17 cellular contexts compared by ENCODE assay signal in the genomic region with DNA sequence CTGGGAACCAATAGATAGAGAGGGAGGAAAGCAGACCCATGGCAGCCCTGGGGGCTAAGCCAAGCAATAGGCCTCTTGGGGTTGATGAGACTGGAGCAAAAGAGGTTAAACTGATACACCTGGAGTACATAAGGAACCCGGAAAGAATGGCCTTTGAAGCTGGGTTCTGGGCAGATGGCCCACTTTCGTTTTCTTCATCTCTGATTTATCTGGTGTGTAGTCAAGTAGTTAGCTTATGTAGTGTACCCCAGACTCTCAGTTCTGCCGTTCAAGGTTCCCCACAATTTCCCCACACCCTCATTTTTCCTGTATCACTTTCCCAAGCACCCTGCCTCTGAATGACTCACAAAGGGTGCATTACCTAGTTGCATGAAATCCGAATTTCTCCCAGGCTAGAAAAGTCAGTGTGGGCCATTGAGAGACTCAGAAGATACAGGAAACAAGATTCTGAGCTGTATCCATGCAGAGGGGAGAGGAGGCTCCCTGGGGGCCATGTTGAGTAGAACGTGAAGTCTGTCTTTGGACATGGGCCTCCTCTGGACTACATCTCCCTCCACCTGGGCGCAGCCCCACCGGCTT.
"Had no signal": no experiment of that assay in that cellular context is flagged by ENCODE, and none has a peak within 500 bp of the region (broad histone marks: within the 10 kb centered on the region; RNA-seq: fewer than 3 reads in every experiment).

No MANE protein-coding gene starts in this region.

- H3K4me3 ChIP-seq: lung, right atrium auricular region, smooth muscle cell, tibial nerve had no signal

- DNase-seq: activated CD4-positive, alpha-beta T cell treated with anti-CD3 and anti-CD28 coated beads, Interleukin-2, amount 50 U/mL, for 4 hours; activated CD4-positive, CD25-positive, alpha-beta regulatory T cell treated with anti-CD3 and anti-CD28 coated beads, Interleukin-2, amount 50 U/mL, for 72 hours; activated effector memory CD4-positive, alpha-beta T cell treated with anti-CD3 and anti-CD28 coated beads, Interleukin-2, amount 50 U/mL, for 16 hours; activated T-cell treated with anti-CD3 and anti-CD28 coated beads, Interleukin-2, amount 50 U/mL, for 4 hours; caudate nucleus; foreskin fibroblast; midbrain; stimulated activated CD4-positive, alpha-beta T cell treated with anti-CD3 and anti-CD28 coated beads, Interleukin-4, amount 100 ng/mL, for 4 hours; stimulated activated CD8-positive, alpha-beta memory T cell treated with anti-CD3 and anti-CD28 coated beads, Interleukin-4, amount 100 ng/mL, for 48 hours; stimulated activated naive CD4-positive, alpha-beta T cell treated with Interleukin-2 at 50 U/mL for 16 hours; substantia nigra; T-helper 1 cell had no signal

- H3K27me3 ChIP-seq: right atrium auricular region, tibial nerve had no signal

- H3K4me2 ChIP-seq: smooth muscle cell had no signal

- ATAC-seq: activated naive CD4-positive, alpha-beta T cell treated with anti-CD3 and anti-CD28 coated beads, Interleukin-2, amount 50 U/mL, for 72 hours; activated T-cell treated with anti-CD3 and anti-CD28 coated beads, Interleukin-2, amount 50 U/mL, for 4 hours had no signal

- H3K36me3 ChIP-seq: right atrium auricular region, tibial nerve had no signal

- H3K9me3 ChIP-seq: right atrium auricular region, tibial nerve had no signal

- H3K27ac ChIP-seq: right atrium auricular region, tibial nerve had no signal
